9 cellular contexts compared by ENCODE assay signal in genomic region chr1:183025782-183026774, GRCh38. TPM values are rescaled to one million over a fixed set of nuclear protein-coding genes. Genes with fewer than 3 reads are reported as not detected.
DNase-seq lines count a peak whose midpoint lies in the region; ATAC-seq and TF ChIP-seq lines count a peak whose summit lies in the region.
"Had no signal": no experiment of that assay in that cellular context is flagged by ENCODE, and none has a peak within 500 bp of the region (broad histone marks: within the 10 kb centered on the region; RNA-seq: fewer than 3 reads in every experiment).

No MANE protein-coding gene starts in this region.

- no peak for ATAC-seq in T-cell (replicated peaks in 1 of 4)

- H3K4me2 ChIP-seq in osteoblast (ENCODE audit: insufficient read depth, low read length), result peak overlapping the region; percentile 86

- H3K9me3 Mint-ChIP-seq in chondrocyte (ENCODE audit: low read depth) (no peaks in the 10 kb centered on the region), T-cell (peaks cover 0 to 4% (median 0%) of the 10 kb centered on the region in 3 donors)

- H3K79me2 ChIP-seq in osteoblast (ENCODE audit: insufficient read depth, low read length), result peaks cover 77% of the 10 kb centered on the region

- H3K4me1 Mint-ChIP-seq in chondrocyte (ENCODE audit: low read depth) (peaks cover 67% of the 10 kb centered on the region), T-cell (peaks cover 12 to 23% (median 19%) of the 10 kb centered on the region in 3 donors)

- peaks cover 55% of the 10 kb centered on the region for H3K4me1 ChIP-seq in osteoblast (ENCODE audit: insufficient read depth, low read length)

- H3K27ac Mint-ChIP-seq in chondrocyte (ENCODE audit: unreplicated experiment) (peak overlapping the region; percentile 97), T-cell (no peak overlapping the region)

- DNase-seq in EL, result peak; percentile 41
- DNase-seq in LoVo (ENCODE audit: low spot score), result peak; percentile 38
- no peak for DNase-seq in chondrocyte (ENCODE audit: low spot score)
- DNase-seq in osteoblast (ENCODE audit: insufficient read length, low spot score, missing footprints), result peak; percentile 56
- DNase-seq in T-cell, result no peak
- no peak for DNase-seq in inferior parietal cortex (ENCODE audit: extremely low spot score)
- DNase-seq in amygdala (lab: John Stamatoyannopoulos, UW), result no peak
- no peak for DNase-seq in C1 segment of cervical spinal cord (lab: John Stamatoyannopoulos, UW)
- DNase-seq: anterior cingulate cortex had no signal

- no peak overlapping the region for H2AFZ ChIP-seq in osteoblast (ENCODE audit: low read length)

- H3K27me3 Mint-ChIP-seq in chondrocyte (ENCODE audit: low read depth), result no peaks in the 10 kb centered on the region
- H3K27me3 Mint-ChIP-seq in T-cell, result peaks cover 64 to 75% of the 10 kb centered on the region in 2 donors

- H3K4me3 Mint-ChIP-seq in chondrocyte (ENCODE audit: unreplicated experiment), result peak overlapping the region; percentile 99
- no peak overlapping the region for H3K4me3 Mint-ChIP-seq in T-cell

- peak; percentile 14 for TF ChIP-seq CTCF in chondrocyte (IDR thresholded peaks at IDR 0.05)
- no peak for TF ChIP-seq CTCF in osteoblast (IDR thresholded peaks at IDR 0.05; ENCODE audit: extremely low read depth, low read depth, low read length)

- H3K9me3 ChIP-seq in osteoblast (ENCODE audit: low read depth, low read length), result no peaks in the 10 kb centered on the region

- H3K36me3 Mint-ChIP-seq in chondrocyte (ENCODE audit: low read depth) (peaks cover 9% of the 10 kb centered on the region), T-cell (no peaks in the 10 kb centered on the region)

- H3K27me3 ChIP-seq in osteoblast (ENCODE audit: insufficient read depth, low read length), result no peaks in the 10 kb centered on the region

- CTCF ChIA-PET in T-cell (lab: Charles Lee), result no interaction called here

- peaks cover 14% of the 10 kb centered on the region for H3K36me3 ChIP-seq in osteoblast (ENCODE audit: insufficient read depth, low read length)

- peak overlapping the region; percentile 92 for H3K4me3 ChIP-seq in osteoblast (ENCODE audit: insufficient read depth, low read length)

- peak overlapping the region; percentile 94 for H3K27ac ChIP-seq in osteoblast (ENCODE audit: low read depth, low read length)

- POLR2A ChIA-PET in T-cell (lab: Charles Lee), result no interaction called here

- peaks cover 34% of the 10 kb centered on the region for H4K20me1 ChIP-seq in osteoblast (ENCODE audit: insufficient read depth, low read length)

RNA-seq across cellular contexts. Expression of gene LAMC1, which starts 2.9 kb away (rescaled TPM):
- 307 to 453 TPM (median 449 TPM) in 3 replicates for total RNA-seq in chondrocyte
- 903 and 966 TPM in 2 replicates for total RNA-seq in osteoblast
- 1 to 10 TPM in 3 of 5 donors, under 1 TPM in 2; 0.30 to 3.1 (median 2.1) TPM for total RNA-seq in T-cell

Comparison
In these comparisons a context has a peak if more than half of its experiments do, and no peak if none do; other contexts are left out.
1. DNase-seq: peak in EL (single experiment), LoVo (single experiment) and osteoblast (single experiment); none in chondrocyte (single experiment), T-cell (0 of 34), inferior parietal cortex (single experiment), amygdala (0 of 56) and C1 segment of cervical spinal cord (0 of 14).
2. RNA of gene LAMC1, which starts 2.9 kb away (total RNA-seq): 903 to 966 TPM in osteoblast and 307 to 453 TPM in chondrocyte; 0.30 to 3.1 TPM in T-cell; every median in the first group is over 10 times any median in the second.